ENCODE assay signal across 8 cellular contexts in genomic region chr18:36942264-36942663, GRCh38.
DNase-seq lines count a peak whose midpoint lies in the region; ATAC-seq lines count a peak whose summit lies in the region.

No MANE protein-coding gene starts in this region.

- no peaks in the 10 kb centered on the region for H3K4me1 Mint-ChIP-seq in activated naive CD4-positive, alpha-beta T cell treated with anti-CD3 and anti-CD28 coated beads for 36 hours (ENCODE audit: low read depth)
- H3K4me1 Mint-ChIP-seq in activated naive CD4-positive, alpha-beta T cell treated with anti-CD3 and anti-CD28 coated beads, Interleukin-2, amount 10 ng/mL, durations not matched to agents 7 days and 5 days, result no peaks in the 10 kb centered on the region

- peaks cover 19% of the 10 kb centered on the region for H3K36me3 Mint-ChIP-seq in activated naive CD4-positive, alpha-beta T cell treated with anti-CD3 and anti-CD28 coated beads for 36 hours (ENCODE audit: low read depth)
- no peaks in the 10 kb centered on the region for H3K36me3 Mint-ChIP-seq in activated naive CD4-positive, alpha-beta T cell treated with anti-CD3 and anti-CD28 coated beads, Interleukin-2, amount 10 ng/mL, durations not matched to agents 7 days and 5 days

- CTCF ChIA-PET in activated naive CD4-positive, alpha-beta T cell treated with anti-CD3 and anti-CD28 coated beads for 36 hours (lab: Charles Lee), result interaction anchor here (0.6 to 1.9 kb wide), 6 partner anchors 8 to 640 kb away, joined by 3 to 9 read pairs (median 3); no protein-coding TSS in a partner anchor
- CTCF ChIA-PET in activated naive CD4-positive, alpha-beta T cell treated with anti-CD3 and anti-CD28 coated beads, Interleukin-2, amount 10 ng/mL, durations not matched to agents 7 days and 5 days (lab: Charles Lee), result interaction anchor here (1.5 kb wide), 1 partner anchor 10 kb away, joined by 4 read pairs; no protein-coding TSS in a partner anchor

- DNase-seq in activated naive CD4-positive, alpha-beta T cell treated with anti-CD3 and anti-CD28 coated beads for 36 hours, result peak; percentile 22
- no peak for DNase-seq in activated naive CD4-positive, alpha-beta T cell treated with anti-CD3 and anti-CD28 coated beads, Interleukin-2, amount 10 ng/mL, durations not matched to agents 7 days and 5 days
- DNase-seq in OCI-M1 (lab: John Stamatoyannopoulos, UW) (peak; percentile 60), fibroblast of the conjunctiva (ENCODE audit: low read depth) (peak; percentile 24)
- no peak for DNase-seq in activated CD4-positive, CD25-positive, alpha-beta regulatory T cell (lab: John Stamatoyannopoulos, UW)

- ATAC-seq in HG03103 (IDR thresholded peaks at IDR 0.05; ENCODE audit: low read depth, unreplicated experiment) (peak; percentile 73), HG02759 (IDR thresholded peaks at IDR 0.05; ENCODE audit: unreplicated experiment) (no peak), GM21619 (IDR thresholded peaks at IDR 0.05; ENCODE audit: unreplicated experiment) (no peak)

- intact Hi-C loops in activated naive CD4-positive, alpha-beta T cell treated with anti-CD3 and anti-CD28 coated beads for 36 hours (cut with micrococcal nuclease), result loop anchor here (2.0 to 5.0 kb wide), 4 partner anchors 399 to 595 kb away; no protein-coding TSS in a partner anchor

- H3K27ac Mint-ChIP-seq in activated naive CD4-positive, alpha-beta T cell treated with anti-CD3 and anti-CD28 coated beads for 36 hours, result no peak overlapping the region
- H3K27ac Mint-ChIP-seq in activated naive CD4-positive, alpha-beta T cell treated with anti-CD3 and anti-CD28 coated beads, Interleukin-2, amount 10 ng/mL, durations not matched to agents 7 days and 5 days, result no peak overlapping the region

- no peak overlapping the region for H3K4me3 Mint-ChIP-seq in activated naive CD4-positive, alpha-beta T cell treated with anti-CD3 and anti-CD28 coated beads for 36 hours
- H3K4me3 Mint-ChIP-seq in activated naive CD4-positive, alpha-beta T cell treated with anti-CD3 and anti-CD28 coated beads, Interleukin-2, amount 10 ng/mL, durations not matched to agents 7 days and 5 days, result no peak overlapping the region

- no peaks in the 10 kb centered on the region for H3K27me3 Mint-ChIP-seq in activated naive CD4-positive, alpha-beta T cell treated with anti-CD3 and anti-CD28 coated beads for 36 hours (ENCODE audit: low read depth)
- H3K27me3 Mint-ChIP-seq in activated naive CD4-positive, alpha-beta T cell treated with anti-CD3 and anti-CD28 coated beads, Interleukin-2, amount 10 ng/mL, durations not matched to agents 7 days and 5 days, result no peaks in the 10 kb centered on the region

- H3K9me3 Mint-ChIP-seq in activated naive CD4-positive, alpha-beta T cell treated with anti-CD3 and anti-CD28 coated beads for 36 hours, result peaks cover 9% of the 10 kb centered on the region
- H3K9me3 Mint-ChIP-seq in activated naive CD4-positive, alpha-beta T cell treated with anti-CD3 and anti-CD28 coated beads, Interleukin-2, amount 10 ng/mL, durations not matched to agents 7 days and 5 days, result no peaks in the 10 kb centered on the region

Comparison
In these comparisons a context has a peak if more than half of its experiments do, and no peak if none do; other contexts are left out.
1. DNase-seq: peak in activated naive CD4-positive, alpha-beta T cell treated with anti-CD3 and anti-CD28 coated beads for 36 hours (single experiment), OCI-M1 (single experiment) and fibroblast of the conjunctiva (single experiment); none in activated naive CD4-positive, alpha-beta T cell treated with anti-CD3 and anti-CD28 coated beads, Interleukin-2, amount 10 ng/mL, durations not matched to agents 7 days and 5 days (single experiment) and activated CD4-positive, CD25-positive, alpha-beta regulatory T cell (0 of 4).